8 cellular contexts compared by ENCODE assay signal in the genomic region with DNA sequence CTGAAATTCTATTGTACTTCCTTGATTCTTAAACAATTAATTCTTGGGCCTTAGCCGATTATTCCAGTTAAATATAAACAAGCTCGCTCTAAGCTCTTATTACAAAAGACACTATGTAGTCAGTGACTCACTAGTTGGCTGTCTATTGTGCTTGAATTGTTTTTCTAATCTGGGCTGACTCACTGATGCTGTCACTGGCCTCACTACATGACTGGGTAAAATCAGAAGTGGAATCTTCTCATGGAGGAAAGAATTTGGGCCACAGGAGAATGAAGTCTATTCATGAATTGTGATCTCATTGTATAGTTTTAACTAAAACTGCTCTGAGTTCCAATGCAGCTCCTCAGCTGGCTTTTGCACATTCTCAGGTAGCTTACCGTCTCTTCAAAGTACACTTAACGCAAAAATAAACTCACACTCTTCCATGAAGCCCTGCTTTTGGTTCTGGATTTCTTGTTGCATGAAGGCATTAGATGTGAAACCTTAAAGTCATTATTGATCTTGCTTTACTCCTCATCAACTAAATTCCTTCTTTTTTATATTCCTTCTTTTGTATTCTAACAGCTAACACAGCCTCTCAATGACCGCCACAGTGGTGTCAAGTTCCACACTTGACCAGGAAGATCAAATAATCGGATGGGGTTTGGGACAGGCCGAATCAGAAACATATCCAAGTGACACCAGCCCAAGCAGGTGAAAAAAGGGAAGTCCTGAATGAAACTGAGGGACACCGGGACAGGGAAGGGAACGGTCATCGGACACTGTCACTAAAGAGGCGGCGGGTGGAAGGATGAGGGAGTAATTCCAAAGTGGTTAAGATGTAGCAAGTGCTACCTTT.
DNase-seq lines count a peak whose midpoint lies in the region; ATAC-seq and TF ChIP-seq lines count a peak whose summit lies in the region.

No MANE protein-coding gene starts in this region.

- H3K27me3 ChIP-seq in HCT116 (ENCODE audit: insufficient read depth, low read length), result no peaks in the 10 kb centered on the region
- no peaks in the 10 kb centered on the region for H3K27me3 ChIP-seq in NT2/D1 (ENCODE audit: insufficient read depth, insufficient read length)

- peak; percentile 13; the same call in 1 of the 2 replicates for TF ChIP-seq RAD21 in HCT116 (IDR thresholded peaks at IDR 0.05; ENCODE audit: low read depth)

- no peaks in the 10 kb centered on the region for H3K9me2 ChIP-seq in HCT116 (ENCODE audit: insufficient read depth)

- RAD21 ChIA-PET in HCT116 (lab: Charles Lee; ENCODE audit: low non-redundant PET in 1 of 2, low total read pairs in 2 of 2, uncharacterized antibody in 2 of 2, unreplicated experiment in 2 of 2), result no interaction called here

- intact Hi-C loops in HCT116 (cut with micrococcal nuclease), result no loop called here

- peak overlapping the region; percentile 55 for H3K4me2 ChIP-seq in HCT116 (ENCODE audit: low read length)

- H3K4me1 ChIP-seq in HCT116 (ENCODE audit: control insufficient read depth in 1 of 2, insufficient read depth in 2 of 2, low read length in 2 of 2), result peaks cover 28 to 37% of the 10 kb centered on the region in 2 experiments
- H3K4me1 ChIP-seq in NT2/D1 (ENCODE audit: insufficient read depth, insufficient read length), result no peaks in the 10 kb centered on the region

- H4K20me1 ChIP-seq in HCT116 (ENCODE audit: insufficient read depth), result no peaks in the 10 kb centered on the region

- BruUV-seq in HCT116 (replicated peaks; lab: Mats Ljungman, UMichigan), result no TSS peak

- H3K9ac ChIP-seq in HCT116 (ENCODE audit: low read length) (peak overlapping the region; percentile 23; the same call in 1 of the 2 replicates), NT2/D1 (ENCODE audit: insufficient read length, low read depth) (peak overlapping the region; percentile 2)

- H3K4me3 ChIP-seq in HCT116 (replicated peaks in 1 of 2; ENCODE audit: low read depth in 1 of 2, low read length in 2 of 2) (peak overlapping the region in 1 of 2 experiments; percentile 3; a peak in 1 of 4 replicates), NT2/D1 (ENCODE audit: insufficient read length, low read depth) (no peak overlapping the region), epithelial cell of esophagus (ENCODE audit: low read length) (no peak overlapping the region)

- no peak overlapping the region for H2AFZ ChIP-seq in HCT116 (ENCODE audit: low read depth, low read length, poor library complexity, severe bottlenecking)

- H3K36me3 ChIP-seq in HCT116 (ENCODE audit: control insufficient read depth in 1 of 2, insufficient read depth in 2 of 2, low read length in 2 of 2) (peaks cover 3 to 7% of the 10 kb centered on the region in 2 experiments; a peak in 2 of 4 replicates), NT2/D1 (ENCODE audit: insufficient read depth, insufficient read length, low read length) (peaks cover 40% of the 10 kb centered on the region)

- TF ChIP-seq CTCF in HCT116 (IDR thresholded peaks at IDR 0.05 in 2 of 3, conservative IDR thresholded peaks at IDR 0.05 in 1 of 3; ENCODE audit: borderline replicate concordance in 1 of 3, insufficient read depth in 1 of 3, low read depth in 2 of 3, low read length in 2 of 3) (0 out of 6 replicates have a peak, but pooled peaks of 1 of the 3 experiments have one; percentile 7), epithelial cell of esophagus (IDR thresholded peaks at IDR 0.05; ENCODE audit: insufficient read depth, low read depth, low read length, missing control alignments) (no peak)

- H3K9me3 ChIP-seq in HCT116 (ENCODE audit: control insufficient read depth in 1 of 2, insufficient read depth in 1 of 2, low read depth in 1 of 2, low read length in 2 of 2) (no peaks in the 10 kb centered on the region), NT2/D1 (ENCODE audit: insufficient read depth, low read length) (no peaks in the 10 kb centered on the region)

- TF ChIP-seq POLR2A in HCT116 (IDR thresholded peaks at IDR 0.05; ENCODE audit: borderline replicate concordance, extremely low read depth, insufficient read depth, insufficient read length), result no peak

- peak; percentile 94 for DNase-seq in HCT116 (ENCODE audit: low read depth, low spot score)
- peak; percentile 85 for DNase-seq in NT2/D1 (ENCODE audit: low read depth, low spot score)
- DNase-seq in epithelial cell of esophagus (ENCODE audit: low read depth), result peak; percentile 97
- DNase-seq in mucosa of gallbladder (ENCODE audit: low spot score), result peak; percentile 65
- DNase-seq in GOT3 (lab: John Stamatoyannopoulos, UW), result no peak
- no peak for DNase-seq in UCSD-AML1 (lab: John Stamatoyannopoulos, UW; ENCODE audit: unreplicated experiment)
- DNase-seq in ecto neural progenitor cell (ENCODE audit: low spot score), result no peak

- no peaks in the 10 kb centered on the region for H3K79me2 ChIP-seq in HCT116 (ENCODE audit: insufficient read depth, low read length)

- POLR2A ChIA-PET in HCT116 (lab: Charles Lee), result interaction anchor here (0.8 to 2.1 kb wide), 5 partner anchors 9 to 269 kb away, joined by 3 to 7 read pairs (median 3); partner anchors contain the start of gene SRP9

- CTCF ChIA-PET in HCT116 (lab: Charles Lee), result interaction anchor here (1.1 to 2.0 kb wide), 4 partner anchors 28 to 269 kb away, joined by 4 to 9 read pairs (median 4); partner anchors contain the start of gene SRP9

- peak; percentile 95 for ATAC-seq in HCT116
- no peak for ATAC-seq in GM19023 (IDR thresholded peaks at IDR 0.05; ENCODE audit: unreplicated experiment)

- peak overlapping the region; percentile 45 for H3K27ac ChIP-seq in HCT116 (ENCODE audit: low read depth, low read length)

TF ChIP-seq in HCT116, 20 proteins besides CTCF, POLR2A, EP300 and RAD21:
- peak; percentile 98 for TF ChIP-seq JUND (IDR thresholded peaks at IDR 0.05)
- peak; percentile 33 for TF ChIP-seq TCF7L2 (IDR thresholded peaks at IDR 0.05; ENCODE audit: borderline replicate concordance, extremely low read depth, insufficient read depth, insufficient read length)
- peak; percentile 78; the same call in 1 of the 2 replicates for TF ChIP-seq ATF3 (IDR thresholded peaks at IDR 0.05)
- peak; percentile 99 for TF ChIP-seq FOSL1 (IDR thresholded peaks at IDR 0.05; ENCODE audit: low read depth)
- TF ChIP-seq SIN3A (IDR thresholded peaks at IDR 0.05; ENCODE audit: low read depth), result peak; percentile 82; the same call in 1 of the 2 replicates
- TF ChIP-seq CBX3 (IDR thresholded peaks at IDR 0.05; ENCODE audit: low read depth), result peak; percentile 93; the same call in 1 of the 2 replicates
- peak; percentile 91 for TF ChIP-seq CEBPB (IDR thresholded peaks at IDR 0.05; ENCODE audit: low read depth)
- TF ChIP-seq SRF (IDR thresholded peaks at IDR 0.05; ENCODE audit: low read depth), result peak; percentile 76
- peak; percentile 93 for TF ChIP-seq SP1 (IDR thresholded peaks at IDR 0.05; ENCODE audit: low read depth)
- TF ChIP-seq ZBTB33 (IDR thresholded peaks at IDR 0.05; ENCODE audit: extremely low read depth, insufficient replicate concordance, low read length), result no peak
- no peak for TF ChIP-seq ZFX (IDR thresholded peaks at IDR 0.05)
- TF ChIP-seq, protein P1, sequence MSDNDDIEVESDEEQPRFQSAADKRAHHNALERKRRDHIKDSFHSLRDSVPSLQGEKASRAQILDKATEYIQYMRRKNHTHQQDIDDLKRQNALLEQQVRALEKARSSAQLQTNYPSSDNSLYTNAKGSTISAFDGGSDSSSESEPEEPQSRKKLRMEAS (IDR thresholded peaks at IDR 0.05), result peak; percentile 68; the same call in 1 of the 2 replicates
- peak; percentile 52; the same call in 1 of the 2 replicates for TF ChIP-seq POLR2AphosphoS5 (IDR thresholded peaks at IDR 0.05; ENCODE audit: low read depth, low read length)
- no peak for TF ChIP-seq ELF1 (IDR thresholded peaks at IDR 0.05; ENCODE audit: borderline replicate concordance, low read depth)
TF ChIP-seq in HCT116: peak in this region for 11.

Comparison
In these comparisons a context has a peak if more than half of its experiments do, and no peak if none do; other contexts are left out.
1. DNase-seq: peak in HCT116 (single experiment), NT2/D1 (single experiment), epithelial cell of esophagus (single experiment) and mucosa of gallbladder (single experiment); none in GOT3 (single experiment), UCSD-AML1 (single experiment) and ecto neural progenitor cell (single experiment).